Comparison of ENCODE assay signal across 8 cellular contexts in the genomic region with DNA sequence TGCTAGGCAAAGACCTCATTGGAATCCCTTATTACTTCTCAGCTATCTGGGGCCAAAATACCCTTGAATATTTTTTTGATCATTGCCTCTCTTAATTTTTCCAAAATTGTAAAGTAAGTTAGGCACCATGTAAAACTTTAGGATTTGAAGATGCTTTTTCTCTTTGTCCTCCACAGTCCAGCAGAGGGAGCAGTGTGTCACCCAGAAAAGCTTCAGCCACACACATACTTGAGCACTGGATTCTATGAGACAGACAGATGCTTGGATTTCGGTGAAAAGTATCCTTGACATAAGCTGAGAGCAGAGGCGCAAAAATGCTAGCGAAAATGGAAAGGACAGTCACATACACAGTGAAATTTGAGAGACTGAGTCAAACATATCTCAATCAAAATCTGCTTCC.
DNase-seq lines count a peak whose midpoint lies in the region; FAIRE-seq and TF ChIP-seq lines count a peak whose summit lies in the region.

No MANE protein-coding gene starts in this region.

- peak; percentile 13 for FAIRE-seq in islet of Langerhans (lab: Jason Lieb, UNC)

- H3K36me3 ChIP-seq in HAP-1 (replicated peaks) (no peaks in the 10 kb centered on the region), transverse colon (no peaks in the 10 kb centered on the region)

- TF ChIP-seq EP300 in transverse colon (IDR thresholded peaks at IDR 0.05; ENCODE audit: low read depth) = no peak

- H3K4me1 ChIP-seq in HAP-1 = peaks cover 5% of the 10 kb centered on the region; the same call in 1 of the 2 replicates
- H3K4me1 ChIP-seq in transverse colon = no peaks in the 10 kb centered on the region

- H3K9me3 ChIP-seq in HAP-1 (no peaks in the 10 kb centered on the region), transverse colon (no peaks in the 10 kb centered on the region)

- DNase-seq in G401 (ENCODE audit: low spot score) = peak; percentile 87
- peak; percentile 48 to 66 for DNase-seq in HAP-1 (ENCODE audit: low spot score in 2 of 2)
- peak; percentile 9 for DNase-seq in NCI-H2081 treated with DMSO at 0.1 percent for 48 hours (lab: John Stamatoyannopoulos, UW)
- peak; percentile 75 for DNase-seq in astrocyte of the hippocampus (ENCODE audit: low read depth, low spot score)
- peak; percentile 20 for DNase-seq in transverse colon
- no peak for DNase-seq in activated gamma-delta T cell treated with Interleukin-2 at 50 U/mL for 16 hours
- no peak for DNase-seq in HCEC 1CT

- in situ Hi-C loops in G401 (cut with HindIII; ENCODE audit: low sequenced_read_pairs) = no loop called here
- in situ Hi-C loops in HAP-1 (cut with MboI; ENCODE audit: low sequenced_read_pairs) = no loop called here
- in situ Hi-C loops in transverse colon (cut with MboI; ENCODE audit: low pct_ligation_motif_present in 1 of 4, low pct_unique_long_range_greater_than_20kb in 1 of 4, low sequenced_read_pairs in 3 of 4) = no loop called here

- no peak overlapping the region for H3K27ac ChIP-seq in transverse colon

- 34 to 38% methylated on average over 3 of the region's 3 CpGs for WGBS in transverse colon (ENCODE audit: low coverage in 1 of 2), 2 donors

- H3K27me3 ChIP-seq in HAP-1 (ENCODE audit: low read depth) (no peaks in the 10 kb centered on the region), transverse colon (no peaks in the 10 kb centered on the region)

- intact Hi-C loops in transverse colon (cut with DNase I; ENCODE audit: low total_unique reads) = no loop called here

- H3K4me3 ChIP-seq in HAP-1 = no peak overlapping the region
- H3K4me3 ChIP-seq in transverse colon = no peak overlapping the region

- no peak for TF ChIP-seq POLR2A in transverse colon (IDR thresholded peaks at IDR 0.05)

- peak; percentile 35 to 50 (median 44) for TF ChIP-seq CTCF in transverse colon (IDR thresholded peaks at IDR 0.05)

Comparison
In these comparisons a context has a peak if more than half of its experiments do, and no peak if none do; other contexts are left out.
1. DNase-seq: peak in G401 (single experiment), HAP-1 (2 of 2), NCI-H2081 treated with DMSO at 0.1 percent for 48 hours (single experiment), astrocyte of the hippocampus (single experiment) and transverse colon (single experiment); none in activated gamma-delta T cell treated with Interleukin-2 at 50 U/mL for 16 hours (single experiment) and HCEC 1CT (single experiment).